In genomic region chr19:13839193-13839937, GRCh38 we compare ENCODE assay signal across 9 cellular contexts. TPM values are rescaled to one million over a fixed set of nuclear protein-coding genes. Genes with fewer than 3 reads are reported as not detected.
A peak's percentile ranks its signal among the peaks of the same experiment; 100 is the strongest.
DNase-seq lines count a peak whose midpoint lies in the region; ATAC-seq and TF ChIP-seq lines count a peak whose summit lies in the region.
"Had no signal": no experiment of that assay in that cellular context is flagged by ENCODE, and none has a peak within 500 bp of the region (broad histone marks: within the 10 kb centered on the region; RNA-seq: fewer than 3 reads in every experiment).

No MANE protein-coding gene starts in this region.

- H3K9me3 ChIP-seq in heart right ventricle (no peaks in the 10 kb centered on the region), WERI-Rb-1 (ENCODE audit: severe bottlenecking) (no peaks in the 10 kb centered on the region)

- peak overlapping the region; percentile 99 to 100 (median 100) for H3K27ac ChIP-seq in heart right ventricle
- no peak overlapping the region for H3K27ac ChIP-seq in WERI-Rb-1

- peak in 4 of 9 donors; percentile 8 to 29 (median 27) for TF ChIP-seq CTCF in heart right ventricle (IDR thresholded peaks at IDR 0.05)
- TF ChIP-seq CTCF in WERI-Rb-1 (IDR thresholded peaks at IDR 0.05; ENCODE audit: low read depth, low read length), result no peak

- H3K4me1 ChIP-seq in heart right ventricle, result peaks cover 41 to 83% (median 63%) of the 10 kb centered on the region in 9 donors

- peaks cover 27 to 28% of the 10 kb centered on the region in 2 donors for H3K36me3 Mint-ChIP-seq in activated naive CD4-positive, alpha-beta T cell treated with anti-CD3 and anti-CD28 coated beads, Interleukin-2, amount 50 U/mL, for 72 hours

- peak overlapping the region; percentile 94 to 98 for H3K27ac Mint-ChIP-seq in activated naive CD4-positive, alpha-beta T cell treated with anti-CD3 and anti-CD28 coated beads, Interleukin-2, amount 50 U/mL, for 72 hours

- intact Hi-C loops in heart right ventricle (cut with DNase I), result loop anchor here in 2 of 10 donors (2.0 to 5.0 kb wide), 2 partner anchors 23 to 42 kb away; partner anchors contain the start of gene ZSWIM4 (in 1 of the 2)

- peak; percentile 81 for DNase-seq in SKM-1 (lab: John Stamatoyannopoulos, UW; ENCODE audit: unreplicated experiment)
- DNase-seq in activated naive CD4-positive, alpha-beta T cell treated with anti-CD3 and anti-CD28 coated beads, Interleukin-2, amount 50 U/mL, for 72 hours (ENCODE audit: low spot score in 2 of 2), result peak; percentile 81 to 91
- DNase-seq in heart right ventricle, result peak; percentile 90 to 94
- DNase-seq in skeletal muscle cell (ENCODE audit: low read depth), result no peak
- DNase-seq in DMS79 treated with DMSO at 0.1 percent for 48 hours (lab: John Stamatoyannopoulos, UW), result no peak
- DNase-seq in WERI-Rb-1, result no peak

- H3K36me3 ChIP-seq in heart right ventricle, result peaks cover 0 to 54% (median 23%) of the 10 kb centered on the region in 9 donors
- no peaks in the 10 kb centered on the region for H3K36me3 ChIP-seq in WERI-Rb-1

- peak overlapping the region; percentile 76 to 100 (median 96) for H3K4me3 ChIP-seq in heart right ventricle
- peak overlapping the region; percentile 80 for H3K4me3 ChIP-seq in skeletal muscle cell (ENCODE audit: low read depth, low read length)
- H3K4me3 ChIP-seq in WERI-Rb-1 (ENCODE audit: low read depth, low read length), result no peak overlapping the region

- H3K9me3 Mint-ChIP-seq in activated naive CD4-positive, alpha-beta T cell treated with anti-CD3 and anti-CD28 coated beads, Interleukin-2, amount 50 U/mL, for 72 hours, result no peaks in the 10 kb centered on the region

- H3K27me3 ChIP-seq in heart right ventricle (no peaks in the 10 kb centered on the region), WERI-Rb-1 (ENCODE audit: insufficient read depth, low read depth, severe bottlenecking) (no peaks in the 10 kb centered on the region)

- peak; percentile 21 for ATAC-seq in GM18520 (IDR thresholded peaks at IDR 0.05; ENCODE audit: unreplicated experiment)
- ATAC-seq in HG03135 (IDR thresholded peaks at IDR 0.05; ENCODE audit: unreplicated experiment), result peak; percentile 35
- peak; percentile 63 to 73 for ATAC-seq in activated naive CD4-positive, alpha-beta T cell treated with anti-CD3 and anti-CD28 coated beads, Interleukin-2, amount 50 U/mL, for 72 hours
- peak; percentile 57 to 76 (median 70) for ATAC-seq in heart right ventricle

- WGBS in heart right ventricle, 2 donors, result 1 to 2% methylated on average over 31 of the region's 31 CpGs

RNA-seq across cellular contexts. Expression of gene NANOS3, which starts 37.6 kb away (rescaled TPM):
- under 1 TPM; 0.88 to 0.98 TPM for total RNA-seq in activated naive CD4-positive, alpha-beta T cell treated with anti-CD3 and anti-CD28 coated beads, Interleukin-2, amount 50 U/mL, for 72 hours
- total RNA-seq in heart right ventricle, result 1 to 10 TPM in 3 of 10 donors, under 1 TPM in 3, not detected in 4; 0.37 to 1.5 (median 0.98) TPM
- polyA plus RNA-seq in heart right ventricle, result 1 to 10 TPM in 1 of 2 donors, under 1 TPM in 1; 0.41 to 2.9 TPM
- total RNA-seq: subcutaneous adipose tissue had no signal

RNA-seq across cellular contexts. Expression of gene ZSWIM4, which starts 44.1 kb away (rescaled TPM):
- total RNA-seq in activated naive CD4-positive, alpha-beta T cell treated with anti-CD3 and anti-CD28 coated beads, Interleukin-2, amount 50 U/mL, for 72 hours, result 1 to 10 TPM; 6.3 to 8.8 TPM
- 1 to 10 TPM; 2.1 to 7.1 (median 3.0) TPM for total RNA-seq in heart right ventricle
- polyA plus RNA-seq in heart right ventricle, result 1 to 10 TPM; 1.2 to 1.5 TPM

Comparison
In these comparisons a context has a peak if more than half of its experiments do, and no peak if none do; other contexts are left out.
1. DNase-seq: peak in SKM-1 (single experiment), activated naive CD4-positive, alpha-beta T cell treated with anti-CD3 and anti-CD28 coated beads, Interleukin-2, amount 50 U/mL, for 72 hours (2 of 2) and heart right ventricle (2 of 2); none in skeletal muscle cell (single experiment), DMS79 treated with DMSO at 0.1 percent for 48 hours (single experiment) and WERI-Rb-1 (single experiment).
2. Peak in every context shown above with its lines, with median percentiles within 50 percentile points of each other: ATAC-seq.